In genomic region chr3:89867286-89867685, GRCh38 we compare ENCODE assay signal across 29 cellular contexts.
"Had no signal": no experiment of that assay in that cellular context is flagged by ENCODE, and none has a peak within 500 bp of the region (broad histone marks: within the 10 kb centered on the region; RNA-seq: fewer than 3 reads in every experiment).

No MANE protein-coding gene starts in this region.

- ATAC-seq: activated CD4-positive, alpha-beta T cell treated with anti-CD3 and anti-CD28 coated beads for 36 hours; activated T-helper 17 cell treated with anti-CD3 and anti-CD28 coated beads, Interleukin-2, amount 50 U/mL, for 72 hours; Panc1; Right ventricle myocardium inferior had no signal

- H3K27me3 Mint-ChIP-seq: activated CD4-positive, alpha-beta memory T cell treated with anti-CD3 and anti-CD28 coated beads, Interleukin-2, amount 10 ng/mL, durations not matched to agents 7 days and 5 days; activated CD4-positive, alpha-beta T cell treated with anti-CD3 and anti-CD28 coated beads for 36 hours; activated naive CD8-positive, alpha-beta T cell; activated T-helper 17 cell treated with anti-CD3 and anti-CD28 coated beads, Interleukin-2, amount 50 U/mL, for 72 hours had no signal

- H3K36me3 Mint-ChIP-seq: activated naive CD8-positive, alpha-beta T cell had no signal

- H3K4me3 ChIP-seq: MG63 had no signal

- H3K9me3 ChIP-seq: MG63, SK-N-SH had no signal

- H3K27me3 ChIP-seq: MG63 had no signal

- H3K27ac ChIP-seq: VCaP had no signal

- DNase-seq: activated CD4-positive, alpha-beta memory T cell treated with anti-CD3 and anti-CD28 coated beads, Interleukin-2, amount 10 ng/mL, durations not matched to agents 7 days and 5 days; activated CD4-positive, alpha-beta T cell treated with anti-CD3 and anti-CD28 coated beads for 36 hours; activated CD4-positive, alpha-beta T cell treated with anti-CD3 and anti-CD28 coated beads, Interleukin-2, amount 50 U/mL, for 1 hour; activated CD4-positive, CD25-positive, alpha-beta regulatory T cell; activated gamma-delta T cell; activated naive CD4-positive, alpha-beta T cell treated with anti-CD3 and anti-CD28 coated beads for 36 hours; activated T-cell treated with anti-CD3 and anti-CD28 coated beads for 4 hours; activated T-cell treated with anti-CD3 and anti-CD28 coated beads, Interleukin-2, amount 50 U/mL, for 48 hours; KBM-7; MG63; MV-4-11; NCI-H1092 treated with DMSO at 0.1 percent for 48 hours; NCI-H1417 treated with DMSO at 0.1 percent for 48 hours; NCI-H1694; NCI-H2029; NCI-H2107; NCI-H345; NCI-H510A; NCI-H526 treated with DMSO at 0.1 percent for 48 hours; NK-92 treated with Interleukin-12 subunit alpha and Interleukin-12 subunit beta, amount 100 ng/mL, for 24 hours; OCI-M1; RPMI8226; SK-N-SH; T-helper 1 cell had no signal

- H3K4me1 Mint-ChIP-seq: activated CD4-positive, alpha-beta memory T cell treated with anti-CD3 and anti-CD28 coated beads, Interleukin-2, amount 10 ng/mL, durations not matched to agents 7 days and 5 days; activated CD4-positive, alpha-beta T cell treated with anti-CD3 and anti-CD28 coated beads for 36 hours; activated T-helper 17 cell treated with anti-CD3 and anti-CD28 coated beads, Interleukin-2, amount 50 U/mL, for 72 hours had no signal

- H3K27ac Mint-ChIP-seq: activated CD4-positive, alpha-beta memory T cell treated with anti-CD3 and anti-CD28 coated beads, Interleukin-2, amount 10 ng/mL, durations not matched to agents 7 days and 5 days; activated CD4-positive, alpha-beta T cell treated with anti-CD3 and anti-CD28 coated beads for 36 hours; activated naive CD4-positive, alpha-beta T cell treated with anti-CD3 and anti-CD28 coated beads for 36 hours; activated naive CD8-positive, alpha-beta T cell; activated T-helper 17 cell treated with anti-CD3 and anti-CD28 coated beads, Interleukin-2, amount 50 U/mL, for 72 hours had no signal

- H3K36me3 ChIP-seq: MG63 had no signal

- H3K9me3 Mint-ChIP-seq: activated CD4-positive, alpha-beta memory T cell treated with anti-CD3 and anti-CD28 coated beads, Interleukin-2, amount 10 ng/mL, durations not matched to agents 7 days and 5 days had no signal

- H3K4me2 ChIP-seq: SK-N-SH had no signal

- H3K9ac ChIP-seq: SK-N-SH had no signal

- H3K4me3 Mint-ChIP-seq: activated CD4-positive, alpha-beta memory T cell treated with anti-CD3 and anti-CD28 coated beads, Interleukin-2, amount 10 ng/mL, durations not matched to agents 7 days and 5 days; activated CD4-positive, alpha-beta T cell treated with anti-CD3 and anti-CD28 coated beads for 36 hours; activated naive CD4-positive, alpha-beta T cell treated with anti-CD3 and anti-CD28 coated beads for 36 hours; activated naive CD8-positive, alpha-beta T cell; activated T-helper 17 cell treated with anti-CD3 and anti-CD28 coated beads, Interleukin-2, amount 50 U/mL, for 72 hours had no signal
